In genomic region chr12:6952121-6952859, GRCh38 we compare ENCODE assay signal across 10 cellular contexts. TPM values are rescaled to one million over a fixed set of nuclear protein-coding genes. Genes with fewer than 3 reads are reported as not detected.
A peak's percentile ranks its signal among the peaks of the same experiment; 100 is the strongest.
DNase-seq lines count a peak whose midpoint lies in the region; ATAC-seq and TF ChIP-seq lines count a peak whose summit lies in the region.
"Had no signal": no experiment of that assay in that cellular context is flagged by ENCODE, and none has a peak within 500 bp of the region (broad histone marks: within the 10 kb centered on the region; RNA-seq: fewer than 3 reads in every experiment).

No MANE protein-coding gene starts in this region.

- H3K4me3 Mint-ChIP-seq in CD4-positive, alpha-beta T cell, result peak overlapping the region; percentile 100
- H3K4me3 Mint-ChIP-seq in natural killer cell, result peak overlapping the region; percentile 91

- peak overlapping the region; percentile 97 for H3K27ac Mint-ChIP-seq in CD4-positive, alpha-beta T cell
- peak overlapping the region; percentile 98 to 99 for H3K27ac Mint-ChIP-seq in natural killer cell

- DNase-seq in CD4-positive, alpha-beta T cell, result peak in 1 of 10 experiments; percentile 38
- peak; percentile 20 for DNase-seq in central memory CD4-positive, alpha-beta T cell
- DNase-seq in natural killer cell, result no peak
- no peak for DNase-seq in NCI-H748 treated with DMSO at 0.1 percent for 48 hours (lab: John Stamatoyannopoulos, UW)
- DNase-seq in T1000 (lab: John Stamatoyannopoulos, UW), result no peak
- DNase-seq: T-helper 9 cell had no signal

- no peaks in the 10 kb centered on the region for H3K27me3 ChIP-seq in CD4-positive, alpha-beta T cell (ENCODE audit: control insufficient read depth, insufficient read depth, low read length)

- H3K4me1 Mint-ChIP-seq in CD4-positive, alpha-beta T cell (ENCODE audit: low read depth), result peaks cover 90% of the 10 kb centered on the region
- H3K4me1 Mint-ChIP-seq in natural killer cell, result peaks cover 86 to 99% of the 10 kb centered on the region in 2 donors

- POLR2A ChIA-PET in CD4-positive, alpha-beta T cell (lab: Charles Lee), result interaction anchor here (0.8 to 16.4 kb wide), 7 partner anchors 5 to 155 kb away, joined by 3 to 963 read pairs (median 10); partner anchors contain the start of genes C12orf57, LPCAT3, PTPN6 and RNU7-1

- no peak for TF ChIP-seq CTCF in CD4-positive, alpha-beta T cell (IDR thresholded peaks at IDR 0.05)
- TF ChIP-seq CTCF in natural killer cell (IDR thresholded peaks at IDR 0.05), result no peak

- CTCF ChIA-PET in CD4-positive, alpha-beta T cell (lab: Charles Lee), result interaction anchor here (0.6 to 10.8 kb wide), 4 partner anchors 8 to 80 kb away, joined by 3 to 324 read pairs (median 4); partner anchors contain the start of gene SPSB2

- H3K36me3 Mint-ChIP-seq in CD4-positive, alpha-beta T cell (ENCODE audit: low read depth), result peaks cover 63% of the 10 kb centered on the region
- no peaks in the 10 kb centered on the region for H3K36me3 Mint-ChIP-seq in natural killer cell

- H3K9me3 ChIP-seq in CD4-positive, alpha-beta T cell (ENCODE audit: control insufficient read depth, low read length), result no peaks in the 10 kb centered on the region
- H3K9me3 ChIP-seq in KOPT-K1 (ENCODE audit: insufficient read depth, low read length, poor library complexity, severe bottlenecking), result no peaks in the 10 kb centered on the region

- peak; percentile 9 for ATAC-seq in CD4-positive, alpha-beta T cell (ENCODE audit: poor library complexity)
- ATAC-seq in natural killer cell (no peak), GM19463 (IDR thresholded peaks at IDR 0.05; ENCODE audit: unreplicated experiment) (no peak), GM19351 (IDR thresholded peaks at IDR 0.05; ENCODE audit: unreplicated experiment) (no peak)

- H3K9me3 Mint-ChIP-seq in CD4-positive, alpha-beta T cell, result no peaks in the 10 kb centered on the region
- H3K9me3 Mint-ChIP-seq in natural killer cell, result no peaks in the 10 kb centered on the region

- intact Hi-C loops in CD4-positive, alpha-beta T cell (cut with DNase I, micrococcal nuclease), result loop anchor here in 1 of 2 experiments (1.0 to 5.0 kb wide), 2 partner anchors 8 to 100 kb away; partner anchors contain the start of genes C12orf57, CDCA3 and USP5
- intact Hi-C loops in natural killer cell (cut with micrococcal nuclease), result loop anchor here (1.0 to 5.0 kb wide), 2 partner anchors 9 to 65 kb away; partner anchors contain the start of gene LPCAT3

- H3K27ac ChIP-seq in CD4-positive, alpha-beta T cell (ENCODE audit: low read depth, low read length), result peak overlapping the region; percentile 96
- peak overlapping the region; percentile 97 for H3K27ac ChIP-seq in KOPT-K1 (ENCODE audit: low read depth, low read length, poor library complexity, severe bottlenecking)

- peaks cover 31% of the 10 kb centered on the region for H3K36me3 ChIP-seq in KOPT-K1 (ENCODE audit: insufficient read depth, low read length)

- no peaks in the 10 kb centered on the region for H3K27me3 Mint-ChIP-seq in CD4-positive, alpha-beta T cell
- no peaks in the 10 kb centered on the region for H3K27me3 Mint-ChIP-seq in natural killer cell (ENCODE audit: low read depth in 2 of 2)

RNA-seq across cellular contexts. Expression of gene PTPN6, which starts 1.1 kb away (rescaled TPM):
- total RNA-seq in CD4-positive, alpha-beta T cell, result 10 to 100 TPM; 79.0 to 83.5 TPM
- total RNA-seq in natural killer cell, result 100 to 1,000 TPM; 279 to 357 (median 312) TPM
- total RNA-seq: Daoy had no signal

RNA-seq across cellular contexts. Expression of gene C12orf57, which starts 8.5 kb away (rescaled TPM):
- total RNA-seq in CD4-positive, alpha-beta T cell, result 100 to 1,000 TPM; 305 to 311 TPM
- total RNA-seq in natural killer cell, result 100 to 1,000 TPM; 125 to 157 (median 126) TPM

RNA-seq across cellular contexts. Expression of gene RNU7-1, which starts 8.7 kb away (rescaled TPM):
- not detected for total RNA-seq in CD4-positive, alpha-beta T cell
- not detected for total RNA-seq in natural killer cell
- total RNA-seq: Daoy had no signal

RNA-seq across cellular contexts. Expression of gene PHB2, which starts 18.2 kb away (rescaled TPM):
- 100 to 1,000 TPM; 138 to 147 TPM for total RNA-seq in CD4-positive, alpha-beta T cell
- total RNA-seq in natural killer cell, result 100 to 1,000 TPM; 123 to 133 (median 127) TPM

RNA-seq across cellular contexts. Expression of gene EMG1, which starts 18.4 kb away (rescaled TPM):
- total RNA-seq in CD4-positive, alpha-beta T cell, result 10 to 100 TPM; 33.9 to 34.8 TPM
- total RNA-seq in natural killer cell, result 10 to 100 TPM; 22.1 to 30.4 (median 23.3) TPM
